In the genomic region with DNA sequence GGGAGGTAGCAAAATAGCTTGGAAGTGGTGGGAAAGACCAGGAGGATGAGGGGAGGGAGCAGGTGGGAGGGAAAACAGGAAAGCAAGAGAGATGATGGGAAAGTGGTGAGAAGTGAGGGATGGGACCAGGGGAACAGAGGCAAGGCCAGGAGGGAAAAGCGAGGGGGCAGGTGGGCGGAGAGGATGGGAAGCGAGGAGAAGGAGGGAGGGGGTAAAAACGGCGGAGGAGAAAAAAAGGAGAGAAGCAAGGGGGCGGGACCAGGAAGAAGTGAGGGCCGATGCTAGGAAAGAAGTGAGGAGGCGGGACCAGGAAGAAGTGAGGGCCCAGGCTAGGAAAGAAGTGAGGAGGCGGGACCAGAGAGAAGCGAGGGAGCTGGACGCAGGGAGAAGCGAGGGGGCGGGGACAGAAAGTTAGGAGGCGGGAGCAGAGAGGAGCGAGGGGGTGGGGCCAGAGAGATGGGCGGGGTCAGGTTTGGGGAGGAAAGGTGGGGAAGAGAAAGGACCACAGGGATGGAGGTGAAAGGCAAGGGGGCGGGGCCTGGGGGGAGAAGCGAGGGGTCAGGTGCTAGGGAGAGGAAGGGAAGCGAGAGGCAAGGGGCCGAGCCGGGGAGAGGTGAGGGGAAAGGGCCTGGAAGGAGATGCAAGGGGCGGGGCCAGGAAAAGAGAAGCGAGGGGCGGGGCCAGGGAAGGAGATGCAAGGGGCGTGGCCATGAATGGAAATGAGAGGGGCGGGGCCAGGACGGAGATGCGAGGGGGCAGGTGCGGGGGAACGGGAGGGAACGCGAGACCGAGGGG, we compare ENCODE assay signal across 8 cellular contexts. TPM values are rescaled to one million over a fixed set of nuclear protein-coding genes. Genes with fewer than 3 reads are reported as not detected.
DNase-seq lines count a peak whose midpoint lies in the region; ATAC-seq and TF ChIP-seq lines count a peak whose summit lies in the region.

No MANE protein-coding gene starts in this region.

- DNase-seq in C1 segment of cervical spinal cord (lab: John Stamatoyannopoulos, UW) = peak; percentile 40 to 89 (median 82)
- DNase-seq in H9 = peak; percentile 98
- DNase-seq in NCI-H2227 (lab: John Stamatoyannopoulos, UW; ENCODE audit: unreplicated experiment) = peak; percentile 95
- DNase-seq in activated CD4-positive, CD25-positive, alpha-beta regulatory T cell treated with anti-CD3 and anti-CD28 coated beads, Interleukin-2, amount 50 U/mL, for 16 hours (ENCODE audit: low read depth, low spot score) = peak; percentile 79
- peak; percentile 36 to 97 (median 84) for DNase-seq in caudate nucleus (lab: John Stamatoyannopoulos, UW)
- peak; percentile 95 for DNase-seq in iris pigment epithelial cell (ENCODE audit: low read depth)
- peak; percentile 52 for DNase-seq in smooth muscle cell of the brain vasculature (ENCODE audit: low read depth, low spot score)

- H3K23me2 ChIP-seq in H9 (ENCODE audit: insufficient read length, low read depth, low read length, poor library complexity, severe bottlenecking) = peaks cover 9% of the 10 kb centered on the region

- H3K56ac ChIP-seq in H9 (ENCODE audit: insufficient read length, low read depth, low read length) = no peak overlapping the region

- peaks cover 0 to 5% (median 4%) of the 10 kb centered on the region in 3 experiments; a peak in 4 of 7 replicates for H3K36me3 Mint-ChIP-seq in H9 (ENCODE audit: insufficient read depth in 1 of 3, low read depth in 3 of 3)

- no peak overlapping the region for H2BK15ac ChIP-seq in H9 (ENCODE audit: low read depth, low read length)

- H3K4ac ChIP-seq in H9 (ENCODE audit: low read depth, low read length) = no peak overlapping the region

- H3K27ac ChIP-seq in H9 (ENCODE audit: insufficient read length, low read depth, low read length) (peak overlapping the region; percentile 57), caudate nucleus (ENCODE audit: low read depth, low read length) (peak overlapping the region; percentile 86)

- H3K4me1 Mint-ChIP-seq in H9 = peaks cover 47 to 50% of the 10 kb centered on the region in 2 experiments

- no peaks in the 10 kb centered on the region for H3K27me3 ChIP-seq in H9 (ENCODE audit: insufficient read depth, low read length)

- H3T11ph ChIP-seq in H9 (ENCODE audit: low read length) = no peak overlapping the region

- H3K9ac ChIP-seq in H9 (ENCODE audit: extremely low read depth, insufficient read length, low read length) = no peak overlapping the region

- H4K5ac ChIP-seq in H9 (ENCODE audit: insufficient read length, low read depth, low read length) = no peak overlapping the region

- no peaks in the 10 kb centered on the region for H3K79me1 ChIP-seq in H9 (ENCODE audit: insufficient read depth, low read depth, low read length, poor library complexity, severe bottlenecking)

- H2AK5ac ChIP-seq in H9 (ENCODE audit: insufficient read length, low read length) = no peak overlapping the region

- no CpG with 5 or more reads among the region's 33 CpGs for WGBS in H9 (ENCODE audit: extremely low coverage, insufficient read length, low lambda C conversion rate)

- no peak overlapping the region for H2BK120ac ChIP-seq in H9 (ENCODE audit: low read depth, low read length, poor library complexity, severe bottlenecking)

- no peaks in the 10 kb centered on the region; a peak in 1 of 5 replicates for H3K9me3 Mint-ChIP-seq in H9

- H2BK12ac ChIP-seq in H9 (ENCODE audit: insufficient read length, low read depth, low read length) = no peak overlapping the region

- H3K14ac ChIP-seq in H9 (ENCODE audit: insufficient read depth, low read length) = no peak overlapping the region

- no peak overlapping the region for H2BK20ac ChIP-seq in H9 (ENCODE audit: low read depth, low read length, poor library complexity, severe bottlenecking)

- H3K79me2 ChIP-seq in H9 (ENCODE audit: insufficient read depth, low read length) = peaks cover 13% of the 10 kb centered on the region; the same call in 1 of the 2 replicates

- peak overlapping the region in 2 of 3 experiments; percentile 78 to 90; a peak in 3 of 7 replicates for H3K27ac Mint-ChIP-seq in H9

- no peak overlapping the region for H2BK5ac ChIP-seq in H9 (ENCODE audit: insufficient read length, low read length)

- H3K4me2 ChIP-seq in H9 (ENCODE audit: insufficient read depth, insufficient read length, low read length) = peak overlapping the region; percentile 44

- H4K91ac ChIP-seq in H9 (ENCODE audit: insufficient read length, low read depth, low read length) = no peak overlapping the region

- no peaks in the 10 kb centered on the region for H3K9me3 ChIP-seq in H9 (ENCODE audit: control insufficient read depth, low read depth, low read length)

- peak overlapping the region; percentile 69 to 84 for H3K4me3 Mint-ChIP-seq in H9

- no peak overlapping the region for H3K23ac ChIP-seq in H9 (ENCODE audit: insufficient read length, low read depth, low read length)

- H3K27me3 Mint-ChIP-seq in H9 (ENCODE audit: low read depth) = no peaks in the 10 kb centered on the region

- no peak for ATAC-seq in HG03342 (IDR thresholded peaks at IDR 0.05; ENCODE audit: unreplicated experiment)

- no peak overlapping the region for H2AFZ ChIP-seq in H9 (ENCODE audit: low read length)

- TF ChIP-seq CTCF in H9 (conservative IDR thresholded peaks at IDR 0.05) = no peak

- no peak overlapping the region for H4K8ac ChIP-seq in H9 (replicated peaks; ENCODE audit: insufficient read length, low read depth, low read length)

- H4K20me1 ChIP-seq in H9 (ENCODE audit: control insufficient read depth, insufficient read depth, insufficient read length) = no peaks in the 10 kb centered on the region

- 0 out of 2 replicates have a peak, but pooled peaks cover 1% of the 10 kb centered on the region for H3K4me1 ChIP-seq in H9 (ENCODE audit: insufficient read depth, low read length)

- H3K18ac ChIP-seq in H9 (ENCODE audit: insufficient read length, low read depth, low read length) = no peak overlapping the region

RNA-seq across cellular contexts. Expression of a gene that starts 1.0 kb away (rescaled TPM):
- 27.2 and 29.4 TPM in 2 replicates for total RNA-seq in H9 (2021)
